In the genomic region with DNA sequence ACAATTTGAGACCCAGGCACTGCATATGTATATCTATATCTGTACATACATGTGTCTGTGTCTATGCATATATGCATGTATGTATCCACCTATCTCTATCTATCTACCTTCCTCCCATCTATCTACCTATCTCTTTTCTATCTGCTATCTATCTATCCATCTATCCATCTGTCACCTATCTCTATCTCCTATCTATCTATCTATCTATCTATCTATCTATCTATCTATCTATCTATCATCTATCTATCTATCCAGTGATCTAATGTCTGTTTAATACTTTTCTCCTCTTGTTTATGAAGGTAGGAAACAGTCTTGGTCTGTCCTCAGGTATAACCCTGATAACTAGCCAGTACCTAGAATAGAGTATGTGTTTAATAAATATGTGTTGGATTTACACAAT, we compare ENCODE assay signal across 30 cellular contexts. TPM values are rescaled to one million over a fixed set of nuclear protein-coding genes. Genes with fewer than 3 reads are reported as not detected.
"Had no signal": no experiment of that assay in that cellular context is flagged by ENCODE, and none has a peak within 500 bp of the region (broad histone marks: within the 10 kb centered on the region; RNA-seq: fewer than 3 reads in every experiment).

No MANE protein-coding gene starts in this region.

- H3K36me3 ChIP-seq: stomach, suprapubic skin, thoracic aorta, thyroid gland, tibial artery, tibial nerve, transverse colon, upper lobe of left lung, upper lobe of right lung, uterus, vagina had no signal

- FAIRE-seq: urothelium cell line had no signal

- H3K27ac ChIP-seq: stomach, suprapubic skin, testis, thoracic aorta, thyroid gland, tibial artery, tibial nerve, transverse colon, upper lobe of left lung, upper lobe of right lung, uterus, vagina had no signal

- H3K4me3 ChIP-seq: stomach, suprapubic skin, testis, thoracic aorta, thyroid gland, tibial artery, tibial nerve, transverse colon, upper lobe of left lung, upper lobe of right lung, uterus, vagina had no signal

- H3K4me1 Mint-ChIP-seq: stimulated activated effector memory CD8-positive, alpha-beta T cell treated with anti-CD3 and anti-CD28 coated beads, Interleukin-12 subunit alpha, Interleukin-12 subunit beta, amount 100 ng/mL, for 72 hours; stimulated activated naive CD8-positive, alpha-beta T cell treated with anti-CD3 and anti-CD28 coated beads, Interleukin-15, amount 100 ng/mL, for 72 hours had no signal

- ATAC-seq: stimulated activated effector memory CD8-positive, alpha-beta T cell treated with anti-CD3 and anti-CD28 coated beads, Interleukin-12 subunit alpha, Interleukin-12 subunit beta, amount 100 ng/mL, for 72 hours; stimulated activated memory B cell treated with anti-CD40 and anti-IgM and Interleukin-4, amounts not matched to agents 10 μg/mL and 1 μg/mL and 100 μg/mL, for 72 hours; stimulated activated naive B cell treated with anti-CD40 and anti-IgM and Interleukin-4, amounts not matched to agents 10 μg/mL and 1 μg/mL and 100 μg/mL, for 72 hours; stimulated activated naive CD8-positive, alpha-beta T cell treated with anti-CD3 and anti-CD28 coated beads, Interleukin-15, amount 100 ng/mL, for 72 hours; stimulated activated naive CD8-positive, alpha-beta T cell treated with anti-CD3 and anti-CD28 coated beads, Interleukin-15, Interleukin-2, amounts not matched to agents 100 U/mL and 50 U/mL, for 24 hours; upper lobe of right lung had no signal

- H3K27me3 ChIP-seq: suprapubic skin, testis, thyroid gland, upper lobe of right lung, uterus, vagina had no signal

- H3K27ac Mint-ChIP-seq: stimulated activated effector memory CD8-positive, alpha-beta T cell treated with anti-CD3 and anti-CD28 coated beads, Interleukin-12 subunit alpha, Interleukin-12 subunit beta, amount 100 ng/mL, for 72 hours; stimulated activated memory B cell treated with anti-CD40 and anti-IgM and Interleukin-4, amounts not matched to agents 10 μg/mL and 1 μg/mL and 100 μg/mL, for 72 hours; stimulated activated naive B cell treated with anti-CD40 and anti-IgM and Interleukin-4, amounts not matched to agents 10 μg/mL and 1 μg/mL and 100 μg/mL, for 72 hours; stimulated activated naive CD8-positive, alpha-beta T cell treated with anti-CD3 and anti-CD28 coated beads, Interleukin-15, Interleukin-2, amounts not matched to agents 100 ng/mL and 50 ng/mL, for 24 hours; type B pancreatic cell had no signal

- H3K9me3 ChIP-seq: stomach, suprapubic skin, testis, thoracic aorta, thyroid gland, tibial artery, tibial nerve, transverse colon, upper lobe of left lung, upper lobe of right lung, uterus, vagina had no signal

- H3K4me3 Mint-ChIP-seq: stimulated activated effector memory CD8-positive, alpha-beta T cell treated with anti-CD3 and anti-CD28 coated beads, Interleukin-12 subunit alpha, Interleukin-12 subunit beta, amount 100 ng/mL, for 72 hours; stimulated activated memory B cell treated with anti-CD40 and anti-IgM and Interleukin-4, amounts not matched to agents 10 μg/mL and 1 μg/mL and 100 μg/mL, for 72 hours; stimulated activated naive B cell treated with anti-CD40 and anti-IgM and Interleukin-4, amounts not matched to agents 10 μg/mL and 1 μg/mL and 100 μg/mL, for 72 hours; stimulated activated naive CD8-positive, alpha-beta T cell treated with anti-CD3 and anti-CD28 coated beads, Interleukin-15, amount 100 ng/mL, for 72 hours; stimulated activated naive CD8-positive, alpha-beta T cell treated with anti-CD3 and anti-CD28 coated beads, Interleukin-15, Interleukin-2, amounts not matched to agents 100 ng/mL and 50 ng/mL, for 24 hours; type B pancreatic cell had no signal

- DNase-seq: stimulated activated CD4-positive, alpha-beta T cell treated with anti-CD3 and anti-CD28 coated beads, Interleukin-2, amount 100 ng/mL, for 48 hours; stimulated activated CD4-positive, alpha-beta T cell treated with anti-CD3 and anti-CD28 coated beads, Interleukin-4, amount 100 ng/mL, for 1 hour; stimulated activated CD4-positive, alpha-beta T cell treated with anti-CD3 and anti-CD28 coated beads, Interleukin-4, amount 100 ng/mL, for 24 hours; stimulated activated CD4-positive, alpha-beta T cell treated with anti-CD3 and anti-CD28 coated beads, Interleukin-4, amount 100 ng/mL, for 4 hours; stimulated activated CD8-positive, alpha-beta memory T cell treated with anti-CD3 and anti-CD28 coated beads, Interleukin-4, amount 100 ng/mL, for 48 hours; stimulated activated naive B cell treated with anti-CD40 and anti-IgM and Interleukin-4, amounts not matched to agents 10 μg/mL and 1 μg/mL and 100 μg/mL, for 72 hours; stimulated activated naive CD4-positive, alpha-beta T cell; stimulated activated naive CD4-positive, alpha-beta T cell treated with Interleukin-2 at 50 U/mL for 16 hours; stimulated activated naive CD8-positive, alpha-beta T cell treated with anti-CD3 and anti-CD28 coated beads, Interleukin-15, amount 100 ng/mL, for 72 hours; stimulated activated naive CD8-positive, alpha-beta T cell treated with anti-CD3 and anti-CD28 coated beads, Interleukin-15, Interleukin-2, amounts not matched to agents 100 U/mL and 50 U/mL, for 24 hours; stomach; substantia nigra; testis; thyroid gland; tibial artery; transverse colon; upper lobe of left lung; upper lobe of right lung; uterus had no signal

- H3K9me3 Mint-ChIP-seq: stimulated activated effector memory CD8-positive, alpha-beta T cell treated with anti-CD3 and anti-CD28 coated beads, Interleukin-12 subunit alpha, Interleukin-12 subunit beta, amount 100 ng/mL, for 72 hours; stimulated activated memory B cell treated with anti-CD40 and anti-IgM and Interleukin-4, amounts not matched to agents 10 μg/mL and 1 μg/mL and 100 μg/mL, for 72 hours; stimulated activated naive B cell treated with anti-CD40 and anti-IgM and Interleukin-4, amounts not matched to agents 10 μg/mL and 1 μg/mL and 100 μg/mL, for 72 hours; stimulated activated naive CD8-positive, alpha-beta T cell treated with anti-CD3 and anti-CD28 coated beads, Interleukin-15, amount 100 ng/mL, for 72 hours; stimulated activated naive CD8-positive, alpha-beta T cell treated with anti-CD3 and anti-CD28 coated beads, Interleukin-15, Interleukin-2, amounts not matched to agents 100 ng/mL and 50 ng/mL, for 24 hours; type B pancreatic cell had no signal

- H3K36me3 Mint-ChIP-seq: stimulated activated effector memory CD8-positive, alpha-beta T cell treated with anti-CD3 and anti-CD28 coated beads, Interleukin-12 subunit alpha, Interleukin-12 subunit beta, amount 100 ng/mL, for 72 hours; stimulated activated memory B cell treated with anti-CD40 and anti-IgM and Interleukin-4, amounts not matched to agents 10 μg/mL and 1 μg/mL and 100 μg/mL, for 72 hours; stimulated activated naive B cell treated with anti-CD40 and anti-IgM and Interleukin-4, amounts not matched to agents 10 μg/mL and 1 μg/mL and 100 μg/mL, for 72 hours; type B pancreatic cell had no signal

- H3K4me1 ChIP-seq: stomach, testis, thyroid gland, tibial artery, tibial nerve, transverse colon, upper lobe of right lung, uterus had no signal

RNA-seq across cellular contexts. Expression of a gene that starts 25.9 kb away (rescaled TPM):
- total RNA-seq: subcutaneous adipose tissue had no signal

RNA-seq across cellular contexts. Expression of a gene that starts 47.5 kb away (rescaled TPM):
- total RNA-seq: temporal lobe, tibial nerve had no signal
